8 cellular contexts compared by ENCODE assay signal in genomic region chr2:27494944-27495554, GRCh38. TPM values are rescaled to one million over a fixed set of nuclear protein-coding genes. Genes with fewer than 3 reads are reported as not detected.
DNase-seq lines count a peak whose midpoint lies in the region; ATAC-seq and TF ChIP-seq lines count a peak whose summit lies in the region.

Gene FNDC4, minus strand, starts transcription at chr2:27495200. Its CDS starts 521 bp downstream, at chr2:27494679.

- H3K27me3 ChIP-seq in ovary: no peaks in the 10 kb centered on the region

- peak within 1 kb of the TSS; percentile 58 for H3K4me3 ChIP-seq in ovary

- intact Hi-C loops in head of caudate nucleus (cut with DNase I): no loop called here
- intact Hi-C loops in ovary (cut with DNase I): loop anchor here in 1 of 4 donors (10.0 kb wide), 1 partner anchor 90 kb away; the partner anchor contains the start of gene ZNF512

- no peaks in the 10 kb centered on the region for H3K9me3 ChIP-seq in ovary

- WGBS in ovary, 3 donors: 0% methylated on average over 68 to 70 of the region's 70 CpGs

- H3K9me3 Mint-ChIP-seq in activated naive CD8-positive, alpha-beta T cell treated with anti-CD3 and anti-CD28 coated beads for 36 hours: no peaks in the 10 kb centered on the region

- H3K27ac ChIP-seq in ovary: peak within 1 kb of the TSS; percentile 93 to 97

- no peak for TF ChIP-seq EP300 in ovary (IDR thresholded peaks at IDR 0.05)

- H3K27ac Mint-ChIP-seq in activated naive CD8-positive, alpha-beta T cell treated with anti-CD3 and anti-CD28 coated beads for 36 hours: no peak within 1 kb of the TSS

- no peak for ATAC-seq in GM19324 (IDR thresholded peaks at IDR 0.05; ENCODE audit: low FRiP score, unreplicated experiment)

- peak within 1 kb of the TSS; percentile 70 for H3K4me3 Mint-ChIP-seq in activated naive CD8-positive, alpha-beta T cell treated with anti-CD3 and anti-CD28 coated beads for 36 hours

- peaks cover 16% of the 10 kb centered on the region for H3K4me1 Mint-ChIP-seq in activated naive CD8-positive, alpha-beta T cell treated with anti-CD3 and anti-CD28 coated beads for 36 hours

- no peaks in the 10 kb centered on the region for H3K36me3 ChIP-seq in ovary

- H3K27me3 Mint-ChIP-seq in activated naive CD8-positive, alpha-beta T cell treated with anti-CD3 and anti-CD28 coated beads for 36 hours: peaks cover 47% of the 10 kb centered on the region

- TF ChIP-seq POLR2A in ovary (IDR thresholded peaks at IDR 0.05): peak; percentile 61

- peaks cover 5% of the 10 kb centered on the region for H3K4me1 ChIP-seq in ovary (ENCODE audit: insufficient read depth)

- peak; percentile 9 for DNase-seq in stimulated activated CD4-positive, alpha-beta T cell treated with anti-CD3 and anti-CD28 coated beads, Interleukin-4, amount 100 ng/mL, for 24 hours
- no peak for DNase-seq in stimulated activated CD4-positive, alpha-beta T cell treated with anti-CD3 and anti-CD28 coated beads, Interleukin-2, amount 100 ng/mL, for 48 hours
- peak; percentile 34 for DNase-seq in activated naive CD8-positive, alpha-beta T cell treated with anti-CD3 and anti-CD28 coated beads for 36 hours
- DNase-seq in head of caudate nucleus (peak in 33 of 42 donors; percentile 8 to 63 (median 29)), ovary (peak; percentile 38 to 74 (median 64)), HUDEP-2 (lab: John Stamatoyannopoulos, UW; ENCODE audit: unreplicated experiment in 76 of 76) (no peak), pons (ENCODE audit: low spot score) (no peak)

- no peaks in the 10 kb centered on the region for H3K36me3 Mint-ChIP-seq in activated naive CD8-positive, alpha-beta T cell treated with anti-CD3 and anti-CD28 coated beads for 36 hours

- no peak for TF ChIP-seq CTCF in ovary (IDR thresholded peaks at IDR 0.05)

RNA-seq across cellular contexts. Expression of gene FNDC4, which starts in this region (rescaled TPM):
- not detected for total RNA-seq in activated naive CD8-positive, alpha-beta T cell treated with anti-CD3 and anti-CD28 coated beads for 36 hours
- 100 to 1,000 TPM in 1 of 7 donors, 10 to 100 TPM in 6; 27.3 to 117 (median 53.1) TPM for total RNA-seq in ovary
- 10 to 100 TPM; 40.2 to 62.3 TPM for polyA plus RNA-seq in ovary

Comparison
In these comparisons a context has a peak if more than half of its experiments do, and no peak if none do; other contexts are left out.
1. RNA of gene FNDC4 (total RNA-seq): 27.3 to 117 TPM in ovary; not detected in activated naive CD8-positive, alpha-beta T cell treated with anti-CD3 and anti-CD28 coated beads for 36 hours; every median in the first group is over 10 times any median in the second.
2. DNase-seq: peak in stimulated activated CD4-positive, alpha-beta T cell treated with anti-CD3 and anti-CD28 coated beads, Interleukin-4, amount 100 ng/mL, for 24 hours (single experiment), head of caudate nucleus (33 of 42) and ovary (5 of 5); none in stimulated activated CD4-positive, alpha-beta T cell treated with anti-CD3 and anti-CD28 coated beads, Interleukin-2, amount 100 ng/mL, for 48 hours (0 of 2), HUDEP-2 (0 of 76) and pons (single experiment).
3. Peak in DNase-seq in activated naive CD8-positive, alpha-beta T cell treated with anti-CD3 and anti-CD28 coated beads for 36 hours; RNA of the gene not detected or under 1 TPM.